25 cellular contexts compared by ENCODE assay signal in the genomic region with DNA sequence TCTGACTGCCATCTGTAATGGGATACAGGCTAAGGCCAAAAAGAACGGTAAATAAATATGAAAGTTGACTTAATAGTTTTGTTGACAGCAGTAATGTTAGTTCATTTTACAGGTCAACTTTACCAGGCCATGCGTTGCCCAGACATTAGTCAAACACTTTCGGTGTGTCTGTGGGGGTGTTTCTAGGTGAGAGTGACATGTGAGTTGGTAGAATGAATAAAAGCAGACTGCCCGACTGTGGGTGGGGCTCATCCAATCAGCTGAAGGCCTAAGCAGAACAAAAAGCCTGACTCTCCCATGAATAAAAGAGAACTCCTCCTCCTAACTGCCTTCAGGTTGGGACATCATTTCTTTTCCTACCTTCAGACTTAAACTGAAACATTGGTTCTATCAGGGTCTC.
"Had no signal": no experiment of that assay in that cellular context is flagged by ENCODE, and none has a peak within 500 bp of the region (broad histone marks: within the 10 kb centered on the region; RNA-seq: fewer than 3 reads in every experiment).

No MANE protein-coding gene starts in this region.

- H3K4me3 Mint-ChIP-seq: activated B cell treated with CpG ODN at 0.5 μM for 24 hours; activated CD4-positive, alpha-beta T cell treated with anti-CD3 and anti-CD28 coated beads, Interleukin-2, amount 10 ng/mL, durations not matched to agents 24 days and 14 days; activated CD8-positive, alpha-beta memory T cell treated with anti-CD3 and anti-CD28 coated beads, Interleukin-2, amount 10 ng/mL, durations not matched to agents 7 days and 5 days; activated naive CD4-positive, alpha-beta T cell treated with anti-CD3 and anti-CD28 coated beads, Interleukin-2, amount 50 U/mL, for 24 hours; activated T-cell treated with anti-CD3 and anti-CD28 coated beads, Interleukin-2, amount 50 U/mL, for 24 hours; activated T-helper 1 cell treated with anti-CD3 and anti-CD28 coated beads, Interleukin-12 subunit alpha, Interleukin-12 subunit beta, Interleukin-2, Interleukin-4 antibody, amounts not matched to agents 30 ng/mL and 10 ng/mL and 1 ng/mL, durations not matched to agents 14 hours and 24 hours and 36 hours; central memory CD8-positive, alpha-beta T cell; T-helper 17 cell had no signal

- H3K27ac Mint-ChIP-seq: activated B cell treated with CpG ODN at 0.5 μM for 24 hours; activated CD4-positive, alpha-beta T cell treated with anti-CD3 and anti-CD28 coated beads, Interleukin-2, amount 10 ng/mL, durations not matched to agents 24 days and 14 days; activated CD8-positive, alpha-beta memory T cell treated with anti-CD3 and anti-CD28 coated beads, Interleukin-2, amount 10 ng/mL, durations not matched to agents 7 days and 5 days; activated naive CD4-positive, alpha-beta T cell treated with anti-CD3 and anti-CD28 coated beads, Interleukin-2, amount 50 U/mL, for 24 hours; activated T-cell treated with anti-CD3 and anti-CD28 coated beads, Interleukin-2, amount 50 U/mL, for 24 hours; activated T-helper 1 cell treated with anti-CD3 and anti-CD28 coated beads, Interleukin-12 subunit alpha, Interleukin-12 subunit beta, Interleukin-2, Interleukin-4 antibody, amounts not matched to agents 30 ng/mL and 10 ng/mL and 1 ng/mL, durations not matched to agents 14 hours and 24 hours and 36 hours; T-helper 17 cell had no signal

- ATAC-seq: activated CD8-positive, alpha-beta memory T cell treated with anti-CD3 and anti-CD28 coated beads, Interleukin-2, amount 10 ng/mL, durations not matched to agents 7 days and 5 days; T-helper 17 cell had no signal

- H3K9me3 Mint-ChIP-seq: activated B cell treated with CpG ODN at 0.5 μM for 24 hours; activated CD4-positive, alpha-beta T cell treated with anti-CD3 and anti-CD28 coated beads, Interleukin-2, amount 10 ng/mL, durations not matched to agents 24 days and 14 days; activated naive CD4-positive, alpha-beta T cell treated with anti-CD3 and anti-CD28 coated beads, Interleukin-2, amount 50 U/mL, for 24 hours; activated T-cell treated with anti-CD3 and anti-CD28 coated beads, Interleukin-2, amount 50 U/mL, for 24 hours; activated T-helper 1 cell treated with anti-CD3 and anti-CD28 coated beads, Interleukin-12 subunit alpha, Interleukin-12 subunit beta, Interleukin-2, Interleukin-4 antibody, amounts not matched to agents 30 ng/mL and 10 ng/mL and 1 ng/mL, durations not matched to agents 14 hours and 24 hours and 36 hours; central memory CD8-positive, alpha-beta T cell had no signal

- H3K36me3 Mint-ChIP-seq: activated CD8-positive, alpha-beta memory T cell treated with anti-CD3 and anti-CD28 coated beads, Interleukin-2, amount 10 ng/mL, durations not matched to agents 7 days and 5 days; activated naive CD4-positive, alpha-beta T cell treated with anti-CD3 and anti-CD28 coated beads, Interleukin-2, amount 50 U/mL, for 24 hours had no signal

- H3K4me1 Mint-ChIP-seq: central memory CD8-positive, alpha-beta T cell had no signal

- DNase-seq: activated B cell treated with CpG ODN at 0.5 μM for 24 hours; activated CD4-positive, alpha-beta T cell treated with anti-CD3 and anti-CD28 coated beads for 1 hour; activated CD4-positive, alpha-beta T cell treated with anti-CD3 and anti-CD28 coated beads, Interleukin-2, amount 10 ng/mL, durations not matched to agents 24 days and 14 days; activated CD4-positive, alpha-beta T cell treated with anti-CD3 and anti-CD28 coated beads, Interleukin-2, amount 50 U/mL, for 48 hours; activated CD8-positive, alpha-beta memory T cell treated with anti-CD3 and anti-CD28 coated beads, Interleukin-2, amount 10 ng/mL, durations not matched to agents 7 days and 5 days; activated effector memory CD4-positive, alpha-beta T cell treated with Interleukin-2 at 50 U/mL for 16 hours; activated naive CD4-positive, alpha-beta T cell; activated T-cell treated with anti-CD3 and anti-CD28 coated beads, Interleukin-2, amount 50 U/mL, for 24 hours; aorta; Karpas-422; NCI-H1092; NCI-H1417; NCI-H2029; NCI-H2107; NCI-H2171 treated with DMSO at 0.1 percent for 48 hours; NCI-H226; NCI-H526; NCI-H774; NK-92 treated with Interleukin-12 subunit alpha and Interleukin-12 subunit beta, amount 100 ng/mL, for 24 hours; SIG-M5; T-helper 17 cell; T-helper 9 cell had no signal
